Comparison of ENCODE assay signal across 1 cellular context in the genomic region with DNA sequence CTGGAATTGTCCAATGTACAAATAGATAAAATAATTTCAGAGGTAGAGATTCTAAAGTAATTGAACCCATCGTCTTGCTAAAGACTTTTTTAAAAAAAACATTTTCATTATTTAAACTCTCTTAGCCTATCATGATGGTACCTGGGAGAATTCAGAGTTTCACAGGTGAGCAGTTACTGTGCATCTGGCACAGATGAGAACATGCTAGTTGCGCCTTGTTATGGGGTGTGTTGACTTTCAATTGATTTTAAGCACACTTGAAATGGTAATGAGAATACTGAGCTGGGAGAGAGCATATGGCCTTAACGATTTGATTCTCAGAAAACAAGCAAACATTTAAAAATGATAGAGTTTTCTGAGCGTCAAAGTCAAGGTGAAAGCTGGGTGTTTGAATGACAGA.
TF ChIP-seq lines count a peak whose summit lies in the region.

No MANE protein-coding gene starts in this region.

TF ChIP-seq in A549, 52 proteins besides CTCF, POLR2A, EP300 and RAD21 (continued from another document):
- TF ChIP-seq, protein P1, sequence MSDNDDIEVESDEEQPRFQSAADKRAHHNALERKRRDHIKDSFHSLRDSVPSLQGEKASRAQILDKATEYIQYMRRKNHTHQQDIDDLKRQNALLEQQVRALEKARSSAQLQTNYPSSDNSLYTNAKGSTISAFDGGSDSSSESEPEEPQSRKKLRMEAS (IDR thresholded peaks at IDR 0.05): no peak
- TF ChIP-seq CBX8 (IDR thresholded peaks at IDR 0.05) (no peak), HOXA7 (CRISPR knock-in tag; IDR thresholded peaks at IDR 0.05) (no peak), CHD4 (IDR thresholded peaks at IDR 0.05; ENCODE audit: borderline replicate concordance) (no peak), MAZ (IDR thresholded peaks at IDR 0.05; ENCODE audit: borderline replicate concordance, low read depth, low read length) (no peak), PHF8 (IDR thresholded peaks at IDR 0.05; ENCODE audit: borderline replicate concordance, low read depth) (no peak), JUNB (IDR thresholded peaks at IDR 0.05) (no peak), TP53 (CRISPR knock-in tag; IDR thresholded peaks at IDR 0.05) (no peak)
- TF ChIP-seq, protein P2, sequence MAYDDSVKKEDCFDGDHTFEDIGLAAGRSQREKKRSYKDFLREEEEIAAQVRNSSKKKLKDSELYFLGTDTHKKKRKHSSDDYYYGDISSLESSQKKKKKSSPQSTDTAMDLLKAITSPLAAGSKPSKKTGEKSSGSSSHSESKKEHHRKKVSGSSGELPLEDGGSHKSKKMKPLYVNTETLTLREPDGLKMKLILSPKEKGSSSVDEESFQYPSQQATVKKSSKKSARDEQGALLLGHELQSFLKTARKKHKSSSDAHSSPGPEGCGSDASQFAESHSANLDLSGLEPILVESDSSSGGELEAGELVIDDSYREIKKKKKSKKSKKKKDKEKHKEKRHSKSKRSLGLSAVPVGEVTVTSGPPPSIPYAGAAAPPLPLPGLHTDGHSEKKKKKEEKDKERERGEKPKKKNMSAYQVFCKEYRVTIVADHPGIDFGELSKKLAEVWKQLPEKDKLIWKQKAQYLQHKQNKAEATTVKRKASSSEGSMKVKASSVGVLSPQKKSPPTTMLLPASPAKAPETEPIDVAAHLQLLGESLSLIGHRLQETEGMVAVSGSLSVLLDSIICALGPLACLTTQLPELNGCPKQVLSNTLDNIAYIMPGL (CRISPR knock-in tag; IDR thresholded peaks at IDR 0.05; ENCODE audit: borderline replicate concordance): no peak
- TF ChIP-seq, protein P3, sequence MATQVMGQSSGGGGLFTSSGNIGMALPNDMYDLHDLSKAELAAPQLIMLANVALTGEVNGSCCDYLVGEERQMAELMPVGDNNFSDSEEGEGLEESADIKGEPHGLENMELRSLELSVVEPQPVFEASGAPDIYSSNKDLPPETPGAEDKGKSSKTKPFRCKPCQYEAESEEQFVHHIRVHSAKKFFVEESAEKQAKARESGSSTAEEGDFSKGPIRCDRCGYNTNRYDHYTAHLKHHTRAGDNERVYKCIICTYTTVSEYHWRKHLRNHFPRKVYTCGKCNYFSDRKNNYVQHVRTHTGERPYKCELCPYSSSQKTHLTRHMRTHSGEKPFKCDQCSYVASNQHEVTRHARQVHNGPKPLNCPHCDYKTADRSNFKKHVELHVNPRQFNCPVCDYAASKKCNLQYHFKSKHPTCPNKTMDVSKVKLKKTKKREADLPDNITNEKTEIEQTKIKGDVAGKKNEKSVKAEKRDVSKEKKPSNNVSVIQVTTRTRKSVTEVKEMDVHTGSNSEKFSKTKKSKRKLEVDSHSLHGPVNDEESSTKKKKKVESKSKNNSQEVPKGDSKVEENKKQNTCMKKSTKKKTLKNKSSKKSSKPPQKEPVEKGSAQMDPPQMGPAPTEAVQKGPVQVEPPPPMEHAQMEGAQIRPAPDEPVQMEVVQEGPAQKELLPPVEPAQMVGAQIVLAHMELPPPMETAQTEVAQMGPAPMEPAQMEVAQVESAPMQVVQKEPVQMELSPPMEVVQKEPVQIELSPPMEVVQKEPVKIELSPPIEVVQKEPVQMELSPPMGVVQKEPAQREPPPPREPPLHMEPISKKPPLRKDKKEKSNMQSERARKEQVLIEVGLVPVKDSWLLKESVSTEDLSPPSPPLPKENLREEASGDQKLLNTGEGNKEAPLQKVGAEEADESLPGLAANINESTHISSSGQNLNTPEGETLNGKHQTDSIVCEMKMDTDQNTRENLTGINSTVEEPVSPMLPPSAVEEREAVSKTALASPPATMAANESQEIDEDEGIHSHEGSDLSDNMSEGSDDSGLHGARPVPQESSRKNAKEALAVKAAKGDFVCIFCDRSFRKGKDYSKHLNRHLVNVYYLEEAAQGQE (IDR thresholded peaks at IDR 0.05): no peak
